13 cellular contexts compared by ENCODE assay signal in the genomic region with DNA sequence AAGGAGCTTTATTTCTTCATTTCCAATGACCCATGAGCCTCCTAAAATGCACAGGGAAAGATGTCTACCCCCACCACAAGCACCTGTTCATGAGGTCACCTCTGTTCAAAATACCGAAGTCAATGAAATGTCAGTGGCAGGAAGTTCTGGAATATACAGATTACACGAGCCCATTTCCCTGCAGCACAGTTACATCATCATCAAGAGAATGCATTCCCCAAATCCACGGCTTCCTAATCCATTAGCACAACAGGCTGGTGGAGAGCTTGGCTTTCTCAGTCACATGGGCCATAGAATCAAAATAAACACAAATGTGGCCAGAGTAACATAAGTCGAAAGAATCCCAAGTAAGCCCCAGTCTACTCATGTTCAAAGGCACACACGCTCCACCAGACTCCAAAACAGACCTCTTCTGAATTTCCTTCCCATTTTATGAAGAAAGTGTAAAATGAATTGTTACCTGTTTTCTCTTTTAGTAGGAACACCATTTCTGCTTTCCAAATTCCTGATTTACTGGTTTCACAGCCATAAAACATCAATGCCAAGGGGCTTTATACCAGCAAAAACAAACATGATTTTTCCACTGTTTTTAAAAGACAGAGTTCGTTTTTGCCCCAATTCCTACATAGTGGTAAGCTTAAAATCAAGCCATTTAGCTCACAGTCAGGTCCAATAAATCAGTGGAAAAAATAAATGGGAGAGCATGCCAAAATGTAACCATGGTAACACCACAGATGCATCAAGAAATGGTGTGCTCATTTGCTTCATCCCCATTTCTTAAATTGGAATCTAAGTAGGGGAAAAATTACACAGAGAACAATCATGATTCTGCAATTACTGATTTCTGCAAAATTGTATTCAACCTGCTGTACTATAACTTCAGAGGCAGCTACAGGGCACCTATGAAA.
DNase-seq lines count a peak whose midpoint lies in the region; ATAC-seq and TF ChIP-seq lines count a peak whose summit lies in the region.
"Had no signal": no experiment of that assay in that cellular context is flagged by ENCODE, and none has a peak within 500 bp of the region (broad histone marks: within the 10 kb centered on the region; RNA-seq: fewer than 3 reads in every experiment).

No MANE protein-coding gene starts in this region.

- H2BK5ac ChIP-seq in mesendoderm (ENCODE audit: low read length): no peak overlapping the region

- H2BK120ac ChIP-seq in mesendoderm (ENCODE audit: low read depth, low read length): no peak overlapping the region

- H3K27me3 ChIP-seq in BE2C (no peaks in the 10 kb centered on the region), HUES64 (ENCODE audit: insufficient read depth, low read length) (no peaks in the 10 kb centered on the region), mesendoderm (ENCODE audit: insufficient read depth, low read length, poor library complexity) (no peaks in the 10 kb centered on the region)
- H3K27me3 ChIP-seq: Peyer's patch had no signal

- no peak overlapping the region for H3K23ac ChIP-seq in mesendoderm (ENCODE audit: low read length)

- 74% methylated on average over 6 of the region's 6 CpGs for WGBS in HUES64
- WGBS in mesendoderm (ENCODE audit: extremely low coverage, insufficient coverage, low lambda C conversion rate): no CpG with 5 or more reads among the region's 6 CpGs

- no peak overlapping the region for H3K4me3 ChIP-seq in BE2C (ENCODE audit: low read depth, low read length)
- no peak overlapping the region for H3K4me3 ChIP-seq in HUES64 (ENCODE audit: low read length)
- no peak overlapping the region for H3K4me3 ChIP-seq in choroid plexus epithelial cell (ENCODE audit: low read depth, low read length)
- H3K4me3 ChIP-seq in mesendoderm (ENCODE audit: low read length): no peak overlapping the region
- H3K4me3 ChIP-seq: Peyer's patch had no signal

- no peaks in the 10 kb centered on the region for H3K9me3 ChIP-seq in BE2C
- no peaks in the 10 kb centered on the region for H3K9me3 ChIP-seq in HUES64 (ENCODE audit: insufficient read depth, low read depth, low read length)
- H3K9me3 ChIP-seq: Peyer's patch had no signal

- H3K79me1 ChIP-seq in mesendoderm (ENCODE audit: low read length): no peaks in the 10 kb centered on the region

- no peak overlapping the region for H2AK5ac ChIP-seq in mesendoderm (ENCODE audit: low read length)

- no peak overlapping the region for H2BK15ac ChIP-seq in mesendoderm (replicated peaks; ENCODE audit: low read depth)

- H3K36me3 ChIP-seq in BE2C (no peaks in the 10 kb centered on the region), HUES64 (ENCODE audit: insufficient read depth, low read length) (no peaks in the 10 kb centered on the region), mesendoderm (ENCODE audit: control insufficient read depth, insufficient read depth, low read length) (no peaks in the 10 kb centered on the region)
- H3K36me3 ChIP-seq: Peyer's patch had no signal

- no peak overlapping the region for H3K56ac ChIP-seq in mesendoderm (ENCODE audit: low read length)

- H3K4me1 ChIP-seq in BE2C (peaks cover 23% of the 10 kb centered on the region), HUES64 (ENCODE audit: insufficient read depth, low read length) (peaks cover 17% of the 10 kb centered on the region), mesendoderm (ENCODE audit: control insufficient read depth, low read depth, low read length) (no peaks in the 10 kb centered on the region)
- H3K4me1 ChIP-seq: Peyer's patch had no signal

- H3K4me2 ChIP-seq in mesendoderm (ENCODE audit: low read length): no peak overlapping the region

- H4K8ac ChIP-seq in mesendoderm (ENCODE audit: low read depth, low read length): no peak overlapping the region

- H4K5ac ChIP-seq in mesendoderm (ENCODE audit: low read length): no peak overlapping the region

- no peak overlapping the region for H3K4ac ChIP-seq in mesendoderm (ENCODE audit: low read depth, low read length)

- ATAC-seq in GM18520 (IDR thresholded peaks at IDR 0.05; ENCODE audit: unreplicated experiment): no peak
- ATAC-seq: natural killer cell had no signal

- H3K79me2 ChIP-seq in mesendoderm (ENCODE audit: control insufficient read depth, insufficient read depth, low read length): no peaks in the 10 kb centered on the region

- H3K27ac ChIP-seq in HUES64 (ENCODE audit: low read depth, low read length) (peak overlapping the region; percentile 24; the same call in 1 of the 2 replicates), mesendoderm (ENCODE audit: low read depth, low read length) (no peak overlapping the region)
- H3K27ac ChIP-seq: Peyer's patch had no signal

- no peak overlapping the region for H3K9ac ChIP-seq in HUES64 (ENCODE audit: low read depth, low read length)
- no peak overlapping the region for H3K9ac ChIP-seq in mesendoderm (ENCODE audit: low read length)

- no peak for TF ChIP-seq CTCF in BE2C (IDR thresholded peaks at IDR 0.05; ENCODE audit: low read depth, low read length)
- no peak for TF ChIP-seq CTCF in choroid plexus epithelial cell (conservative IDR thresholded peaks at IDR 0.05; ENCODE audit: low read depth, low read length)

- DNase-seq in BE2C (peak; percentile 15), choroid plexus epithelial cell (ENCODE audit: low read depth) (peak; percentile 62), mesendoderm (peak; percentile 67), AML-193 (lab: John Stamatoyannopoulos, UW) (no peak)
- DNase-seq in effector CD8-positive, alpha-beta T cell (lab: John Stamatoyannopoulos, UW): no peak
- no peak for DNase-seq in stimulated activated CD4-positive, alpha-beta T cell treated with anti-CD3 and anti-CD28 coated beads, Interleukin-4, amount 100 ng/mL, for 4 hours
- DNase-seq: activated CD8-positive, alpha-beta memory T cell treated with anti-CD3 and anti-CD28 coated beads for 24 hours; natural killer cell; Peyer's patch; stimulated activated CD4-positive, alpha-beta T cell treated with anti-CD3 and anti-CD28 coated beads, Interleukin-12 subunit alpha, Interleukin-12 subunit beta, amount 100 ng/mL, for 4 hours; T-helper 9 cell had no signal

- no peak overlapping the region for H3K18ac ChIP-seq in mesendoderm (ENCODE audit: low read length)

Comparison
In these comparisons a context has a peak if more than half of its experiments do, and no peak if none do; other contexts are left out.
1. DNase-seq: peak in BE2C (single experiment), choroid plexus epithelial cell (single experiment) and mesendoderm (single experiment); none in effector CD8-positive, alpha-beta T cell (single experiment), AML-193 (0 of 2) and stimulated activated CD4-positive, alpha-beta T cell treated with anti-CD3 and anti-CD28 coated beads, Interleukin-4, amount 100 ng/mL, for 4 hours (0 of 2).